8 cellular contexts compared by ENCODE assay signal in genomic region chr10:100996678-100997363, GRCh38. TPM values are rescaled to one million over a fixed set of nuclear protein-coding genes. Genes with fewer than 3 reads are reported as not detected.
DNase-seq lines count a peak whose midpoint lies in the region; ATAC-seq and TF ChIP-seq lines count a peak whose summit lies in the region.

No MANE protein-coding gene starts in this region.

- H3K9me3 ChIP-seq in right cardiac atrium (ENCODE audit: control insufficient read depth, low read length), result no peaks in the 10 kb centered on the region
- H3K9me3 ChIP-seq in gastrocnemius medialis, result no peaks in the 10 kb centered on the region

- ATAC-seq in GM19395 (IDR thresholded peaks at IDR 0.05; ENCODE audit: unreplicated experiment), result peak; percentile 26
- no peak for ATAC-seq in right cardiac atrium
- ATAC-seq in gastrocnemius medialis, result no peak

- peak overlapping the region; percentile 92 for H3K4me3 Mint-ChIP-seq in activated naive CD4-positive, alpha-beta T cell treated with anti-CD3 and anti-CD28 coated beads, Interleukin-2, amount 50 U/mL, for 24 hours

- H3K27ac ChIP-seq in right cardiac atrium (ENCODE audit: low read length) (peak overlapping the region; percentile 97), gastrocnemius medialis (peak overlapping the region; percentile 95 to 100 (median 98))

- peaks cover 7% of the 10 kb centered on the region for H3K36me3 Mint-ChIP-seq in activated naive CD4-positive, alpha-beta T cell treated with anti-CD3 and anti-CD28 coated beads, Interleukin-2, amount 50 U/mL, for 24 hours

- intact Hi-C loops in right cardiac atrium (cut with DNase I), result no loop called here
- intact Hi-C loops in gastrocnemius medialis (cut with DNase I; ENCODE audit: low total_unique reads), result no loop called here

- 7% methylated on average over 46 of the region's 46 CpGs for WGBS in right cardiac atrium

- H3K4me1 Mint-ChIP-seq in activated naive CD4-positive, alpha-beta T cell treated with anti-CD3 and anti-CD28 coated beads, Interleukin-2, amount 50 U/mL, for 24 hours, result peaks cover 25% of the 10 kb centered on the region

- H3K27me3 ChIP-seq in right cardiac atrium (ENCODE audit: control insufficient read depth, insufficient read depth), result no peaks in the 10 kb centered on the region
- H3K27me3 ChIP-seq in gastrocnemius medialis, result no peaks in the 10 kb centered on the region

- TF ChIP-seq POLR2A in gastrocnemius medialis (IDR thresholded peaks at IDR 0.05), result no peak

- no peaks in the 10 kb centered on the region for H3K27me3 Mint-ChIP-seq in activated naive CD4-positive, alpha-beta T cell treated with anti-CD3 and anti-CD28 coated beads, Interleukin-2, amount 50 U/mL, for 24 hours

- H3K4me3 ChIP-seq in right cardiac atrium (ENCODE audit: low read length), result peak overlapping the region; percentile 89
- peak overlapping the region; percentile 65 to 97 (median 86) for H3K4me3 ChIP-seq in gastrocnemius medialis

- H3K36me3 ChIP-seq in gastrocnemius medialis, result peaks cover 0 to 14% of the 10 kb centered on the region in 2 donors

- peak; percentile 39 for DNase-seq in AG20443 (ENCODE audit: low spot score)
- DNase-seq in NCI-H774 (lab: John Stamatoyannopoulos, UW), result peak; percentile 4
- peak in 2 of 3 donors; percentile 71 to 81 for DNase-seq in right cardiac atrium
- DNase-seq in gastrocnemius medialis, result no peak
- no peak for DNase-seq in NCI-H2171 (lab: John Stamatoyannopoulos, UW)
- DNase-seq in NCI-H2171 treated with DMSO at 0.1 percent for 48 hours (lab: John Stamatoyannopoulos, UW), result no peak

- in situ Hi-C loops in gastrocnemius medialis (cut with MboI; ENCODE audit: low sequenced_read_pairs in 4 of 4), result no loop called here

- peak overlapping the region; percentile 83 for H3K27ac Mint-ChIP-seq in activated naive CD4-positive, alpha-beta T cell treated with anti-CD3 and anti-CD28 coated beads, Interleukin-2, amount 50 U/mL, for 24 hours

- H3K4me1 ChIP-seq in right cardiac atrium (ENCODE audit: control insufficient read depth, insufficient read depth, low read length) (peaks cover 7% of the 10 kb centered on the region), gastrocnemius medialis (peaks cover 19 to 34% of the 10 kb centered on the region in 2 donors)

- TF ChIP-seq CTCF in gastrocnemius medialis (IDR thresholded peaks at IDR 0.05 in 4 of 5, conservative IDR thresholded peaks at IDR 0.05 in 1 of 5), result no peak

- no peaks in the 10 kb centered on the region for H3K9me3 Mint-ChIP-seq in activated naive CD4-positive, alpha-beta T cell treated with anti-CD3 and anti-CD28 coated beads, Interleukin-2, amount 50 U/mL, for 24 hours

RNA-seq across cellular contexts. Expression of gene LZTS2, which starts 2.8 kb away (rescaled TPM):
- total RNA-seq in right cardiac atrium, result 10 to 100 TPM; 42.5 to 48.5 (median 47.5) TPM
- polyA plus RNA-seq in right cardiac atrium, result 66.4 TPM
- total RNA-seq in gastrocnemius medialis, result 10 to 100 TPM; 22.5 to 44.7 (median 26.7) TPM

RNA-seq across cellular contexts. Expression of gene TWNK, which starts 9.5 kb away (rescaled TPM):
- total RNA-seq in right cardiac atrium, result 1 to 10 TPM; 4.3 to 7.5 (median 5.2) TPM
- polyA plus RNA-seq in right cardiac atrium, result 4.4 TPM
- total RNA-seq in gastrocnemius medialis, result 10 to 100 TPM in 2 of 4 donors, 1 to 10 TPM in 2; 8.2 to 19.8 (median 10.0) TPM

RNA-seq across cellular contexts. Expression of gene MRPL43, which starts 9.5 kb away (rescaled TPM):
- total RNA-seq in right cardiac atrium (10 to 100 TPM; 47.2 to 62.6 (median 60.6) TPM), gastrocnemius medialis (100 to 1,000 TPM in 1 of 4 donors, 10 to 100 TPM in 3; 83.3 to 129 (median 92.5) TPM)
- 90.6 TPM for polyA plus RNA-seq in right cardiac atrium

RNA-seq across cellular contexts. Expression of gene SEMA4G, which starts 27.5 kb away (rescaled TPM):
- total RNA-seq in right cardiac atrium (1 to 10 TPM; 3.1 to 3.8 (median 3.3) TPM), gastrocnemius medialis (1 to 10 TPM in 1 of 4 donors, under 1 TPM in 3; 0.46 to 1.1 (median 0.52) TPM)
- 3.2 TPM for polyA plus RNA-seq in right cardiac atrium

RNA-seq across cellular contexts. Expression of gene PDZD7, which starts 34.1 kb away (rescaled TPM):
- total RNA-seq in right cardiac atrium (under 1 TPM; 0.33 to 0.94 (median 0.83) TPM), gastrocnemius medialis (under 1 TPM in 1 of 4 donors, not detected in 3; 0.11 TPM)
- 0.41 TPM for polyA plus RNA-seq in right cardiac atrium

Comparison
In these comparisons a context has a peak if more than half of its experiments do, and no peak if none do; other contexts are left out.
1. DNase-seq: peak in AG20443 (single experiment), NCI-H774 (single experiment) and right cardiac atrium (2 of 3); none in gastrocnemius medialis (0 of 2), NCI-H2171 (single experiment) and NCI-H2171 treated with DMSO at 0.1 percent for 48 hours (single experiment).